Comparison of ENCODE assay signal across 32 cellular contexts in genomic region chr19:5530701-5531100, GRCh38. TPM values are rescaled to one million over a fixed set of nuclear protein-coding genes. Genes with fewer than 3 reads are reported as not detected.
"Had no signal": no experiment of that assay in that cellular context is flagged by ENCODE, and none has a peak within 500 bp of the region (broad histone marks: within the 10 kb centered on the region; RNA-seq: fewer than 3 reads in every experiment).

No MANE protein-coding gene starts in this region.

- ATAC-seq: activated CD4-positive, alpha-beta T cell treated with anti-CD3 and anti-CD28 coated beads for 36 hours; activated CD8-positive, alpha-beta memory T cell treated with anti-CD3 and anti-CD28 coated beads, Interleukin-2, amount 10 ng/mL, durations not matched to agents 7 days and 5 days; activated CD8-positive, alpha-beta T cell treated with anti-CD3 and anti-CD28 coated beads, Interleukin-2, amount 10 ng/mL, durations not matched to agents 7 days and 5 days; activated naive CD4-positive, alpha-beta T cell treated with anti-CD3 and anti-CD28 coated beads, Interleukin-2, amount 50 U/mL, for 72 hours; gastroesophageal sphincter had no signal

- H3K4me3 ChIP-seq: ascending aorta, esophagus squamous epithelium, gastroesophageal sphincter had no signal

- H3K27me3 ChIP-seq: ascending aorta had no signal

- H3K27ac ChIP-seq: ascending aorta, epithelial cell of prostate, esophagus squamous epithelium, gastroesophageal sphincter had no signal

- H3K4me1 ChIP-seq: ascending aorta, esophagus squamous epithelium had no signal

- H3K27me3 Mint-ChIP-seq: activated CD4-positive, alpha-beta T cell treated with anti-CD3 and anti-CD28 coated beads, Interleukin-2, amount 10 ng/mL, durations not matched to agents 24 days and 14 days; activated CD8-positive, alpha-beta memory T cell treated with anti-CD3 and anti-CD28 coated beads, Interleukin-2, amount 10 ng/mL, durations not matched to agents 7 days and 5 days; activated naive CD8-positive, alpha-beta T cell treated with anti-CD3 and anti-CD28 coated beads, Interleukin-2, amount 10 ng/mL, durations not matched to agents 7 days and 5 days had no signal

- H3K4me1 Mint-ChIP-seq: activated CD4-positive, alpha-beta T cell treated with anti-CD3 and anti-CD28 coated beads for 36 hours; activated CD4-positive, alpha-beta T cell treated with anti-CD3 and anti-CD28 coated beads, Interleukin-2, amount 10 ng/mL, durations not matched to agents 24 days and 14 days; activated CD8-positive, alpha-beta memory T cell treated with anti-CD3 and anti-CD28 coated beads, Interleukin-2, amount 10 ng/mL, durations not matched to agents 7 days and 5 days; activated naive CD4-positive, alpha-beta T cell treated with anti-CD3 and anti-CD28 coated beads, Interleukin-2, amount 10 ng/mL, durations not matched to agents 7 days and 5 days; activated naive CD8-positive, alpha-beta T cell treated with anti-CD3 and anti-CD28 coated beads, Interleukin-2, amount 10 ng/mL, durations not matched to agents 7 days and 5 days had no signal

- FAIRE-seq: colon, endometrium, endothelial cell of umbilical vein had no signal

- H3K4me3 Mint-ChIP-seq: activated CD4-positive, alpha-beta memory T cell treated with anti-CD3 and anti-CD28 coated beads for 36 hours; activated CD4-positive, alpha-beta T cell treated with anti-CD3 and anti-CD28 coated beads for 36 hours; activated CD4-positive, alpha-beta T cell treated with anti-CD3 and anti-CD28 coated beads, Interleukin-2, amount 10 ng/mL, durations not matched to agents 24 days and 14 days; activated CD8-positive, alpha-beta memory T cell treated with anti-CD3 and anti-CD28 coated beads, Interleukin-2, amount 10 ng/mL, durations not matched to agents 7 days and 5 days; activated CD8-positive, alpha-beta T cell treated with anti-CD3 and anti-CD28 coated beads, Interleukin-2, amount 10 ng/mL, durations not matched to agents 7 days and 5 days; activated naive CD4-positive, alpha-beta T cell treated with anti-CD3 and anti-CD28 coated beads, Interleukin-2, amount 10 ng/mL, durations not matched to agents 7 days and 5 days; activated naive CD8-positive, alpha-beta T cell treated with anti-CD3 and anti-CD28 coated beads, Interleukin-2, amount 10 ng/mL, durations not matched to agents 7 days and 5 days; activated T-helper 1 cell treated with anti-CD3 and anti-CD28 coated beads, Interleukin-12 subunit alpha, Interleukin-12 subunit beta, Interleukin-2, Interleukin-4 antibody, amounts not matched to agents 30 ng/mL and 10 ng/mL and 1 ng/mL, durations not matched to agents 14 hours and 24 hours and 36 hours had no signal

- H3K27ac Mint-ChIP-seq: activated CD4-positive, alpha-beta memory T cell treated with anti-CD3 and anti-CD28 coated beads for 36 hours; activated CD4-positive, alpha-beta T cell treated with anti-CD3 and anti-CD28 coated beads for 36 hours; activated CD4-positive, alpha-beta T cell treated with anti-CD3 and anti-CD28 coated beads, Interleukin-2, amount 10 ng/mL, durations not matched to agents 24 days and 14 days; activated CD8-positive, alpha-beta memory T cell treated with anti-CD3 and anti-CD28 coated beads, Interleukin-2, amount 10 ng/mL, durations not matched to agents 7 days and 5 days; activated CD8-positive, alpha-beta T cell treated with anti-CD3 and anti-CD28 coated beads, Interleukin-2, amount 10 ng/mL, durations not matched to agents 7 days and 5 days; activated naive CD4-positive, alpha-beta T cell treated with anti-CD3 and anti-CD28 coated beads, Interleukin-2, amount 10 ng/mL, durations not matched to agents 7 days and 5 days; activated naive CD4-positive, alpha-beta T cell treated with anti-CD3 and anti-CD28 coated beads, Interleukin-2, amount 50 U/mL, for 72 hours; activated naive CD8-positive, alpha-beta T cell treated with anti-CD3 and anti-CD28 coated beads, Interleukin-2, amount 10 ng/mL, durations not matched to agents 7 days and 5 days; activated T-helper 1 cell treated with anti-CD3 and anti-CD28 coated beads, Interleukin-12 subunit alpha, Interleukin-12 subunit beta, Interleukin-2, Interleukin-4 antibody, amounts not matched to agents 30 ng/mL and 10 ng/mL and 1 ng/mL, durations not matched to agents 14 hours and 24 hours and 36 hours; activated T-helper 2 cell treated with anti-CD3 and anti-CD28 coated beads, Interferon-gamma antibody, Interleukin-2, Interleukin-4, amounts not matched to agents 10 μg/mL and 5 μg/mL and 100 μg/mL, durations not matched to agents 14 hours and 24 hours and 36 hours had no signal

- DNase-seq: activated CD4-positive, alpha-beta memory T cell treated with anti-CD3 and anti-CD28 coated beads for 36 hours; activated CD4-positive, alpha-beta T cell treated with anti-CD3 and anti-CD28 coated beads for 36 hours; activated CD4-positive, alpha-beta T cell treated with anti-CD3 and anti-CD28 coated beads, Interleukin-2, amount 10 ng/mL, durations not matched to agents 24 days and 14 days; activated CD4-positive, CD25-positive, alpha-beta regulatory T cell; activated CD4-positive, CD25-positive, alpha-beta regulatory T cell treated with anti-CD3 and anti-CD28 coated beads, Interleukin-2, amount 50 U/mL, for 72 hours; activated CD8-positive, alpha-beta memory T cell treated with anti-CD3 and anti-CD28 coated beads, Interleukin-2, amount 10 ng/mL, durations not matched to agents 7 days and 5 days; activated CD8-positive, alpha-beta memory T cell treated with anti-CD3 and anti-CD28 coated beads, Interleukin-2, amount 50 U/mL, for 4 hours; activated CD8-positive, alpha-beta T cell treated with anti-CD3 and anti-CD28 coated beads, Interleukin-2, amount 10 ng/mL, durations not matched to agents 7 days and 5 days; activated effector memory CD4-positive, alpha-beta T cell treated with anti-CD3 and anti-CD28 coated beads, Interleukin-2, amount 50 U/mL, for 16 hours; activated naive CD4-positive, alpha-beta T cell; activated naive CD4-positive, alpha-beta T cell treated with anti-CD3 and anti-CD28 coated beads, Interleukin-2, amount 10 ng/mL, durations not matched to agents 7 days and 5 days; activated naive CD8-positive, alpha-beta T cell treated with anti-CD3 and anti-CD28 coated beads, Interleukin-2, amount 10 ng/mL, durations not matched to agents 7 days and 5 days; activated T-cell treated with anti-CD3 and anti-CD28 coated beads, Interleukin-2, amount 50 U/mL, for 1 hour; activated T-cell treated with anti-CD3 and anti-CD28 coated beads, Interleukin-2, amount 50 U/mL, for 48 hours; cortex of kidney; dermis blood vessel endothelial cell; effector CD8-positive, alpha-beta T cell; esophagus squamous epithelium; foreskin melanocyte; T-helper 1 cell; T-helper 2 cell had no signal

- H3K36me3 ChIP-seq: ascending aorta, esophagus squamous epithelium, gastroesophageal sphincter had no signal

RNA-seq across cellular contexts. Expression of gene TINCR, which starts 37.1 kb away (rescaled TPM):
- total RNA-seq: ascending aorta, endothelial cell of umbilical vein, fibroblast of villous mesenchyme, glomerular endothelial cell had no signal
